1 cellular context compared by ENCODE assay signal in the genomic region with DNA sequence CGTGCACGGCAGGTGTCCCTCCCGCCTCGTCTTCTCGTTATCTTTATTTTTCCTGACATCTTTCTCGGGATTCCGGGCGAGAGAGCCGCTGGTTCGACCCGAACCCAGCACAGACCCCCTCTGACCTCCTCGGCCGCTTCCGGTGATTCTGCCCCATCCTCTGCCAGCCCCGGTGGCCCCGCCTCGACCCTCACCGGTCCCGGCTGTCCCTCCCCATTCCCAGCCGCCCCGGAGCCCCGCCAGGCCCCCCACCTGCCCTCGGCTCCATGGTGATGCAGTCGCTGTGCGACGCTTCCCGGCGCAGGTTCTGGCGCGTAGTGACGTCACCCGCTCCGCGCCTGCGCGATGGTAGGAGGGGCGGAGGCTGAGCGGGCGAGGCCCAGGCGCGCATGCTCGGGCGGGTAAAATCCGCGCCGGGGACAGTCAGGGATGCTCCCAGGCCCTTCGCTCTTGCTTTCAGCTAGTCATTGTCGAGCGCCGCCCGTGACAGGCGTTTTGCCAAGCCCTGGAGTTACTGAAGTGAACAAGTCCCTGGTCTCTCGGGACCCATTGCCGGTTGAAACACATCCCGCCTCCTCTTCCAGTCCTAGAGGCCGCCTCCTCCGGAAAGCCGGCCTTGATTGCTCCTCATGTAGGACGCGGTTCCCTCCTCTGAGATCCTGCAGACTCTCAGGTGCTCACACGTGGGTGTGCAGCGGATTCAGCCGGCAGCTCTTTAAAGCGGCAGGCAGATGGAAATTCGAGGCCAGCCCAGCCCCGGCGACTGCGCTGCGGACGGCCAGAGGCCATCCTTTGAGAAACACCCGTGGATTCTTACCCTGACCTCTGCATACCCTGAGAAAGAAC.
A peak's percentile ranks its signal among the peaks of the same experiment; 100 is the strongest.
TF ChIP-seq lines count a peak whose summit lies in the region.

MTHFSD (minus strand) TSS at position 319 of the 846 bp plus-strand sequence; CDS start at position 268, 51 bp downstream.

TF ChIP-seq in K562, 482 proteins besides CTCF, POLR2A, EP300 and RAD21 (continued from another document and continues in another):
- TF ChIP-seq HOMEZ (CRISPR knock-in tag; IDR thresholded peaks at IDR 0.05) (no peak), MBD1 (CRISPR knock-in tag; IDR thresholded peaks at IDR 0.05) (no peak), ZNF146 (CRISPR knock-in tag; IDR thresholded peaks at IDR 0.05; ENCODE audit: unreplicated experiment) (no peak), SMARCA5 (IDR thresholded peaks at IDR 0.05) (peak; percentile 94), ZBTB8A (IDR thresholded peaks at IDR 0.05; ENCODE audit: partially characterized antibody) (no peak), CGGBP1 (CRISPR knock-in tag; IDR thresholded peaks at IDR 0.05) (0 out of 2 replicates have a peak, but pooled peaks have one; percentile 22), ZNF140 (CRISPR knock-in tag; IDR thresholded peaks at IDR 0.05) (no peak), PYGO2 (tag; IDR thresholded peaks at IDR 0.05) (no peak), ZNF282 (CRISPR knock-in tag; IDR thresholded peaks at IDR 0.05) (no peak), SIRT6 (IDR thresholded peaks at IDR 0.05; ENCODE audit: low read depth, low read length) (no peak), PTRF (tag; IDR thresholded peaks at IDR 0.05) (no peak), RFX5 (IDR thresholded peaks at IDR 0.05; ENCODE audit: low read depth, low read length) (peak; percentile 63; the same call in 1 of the 2 replicates), FOXP1 (CRISPR knock-in tag; IDR thresholded peaks at IDR 0.05) (no peak), ETV6 (IDR thresholded peaks at IDR 0.05; ENCODE audit: borderline replicate concordance in 1 of 2, low read depth in 2 of 2, low read length in 1 of 2) (no peak), ETV6 (CRISPR knock-in tag; IDR thresholded peaks at IDR 0.05; ENCODE audit: borderline replicate concordance) (no peak), MAFK (IDR thresholded peaks at IDR 0.05; ENCODE audit: low read length) (no peak), JUN (IDR thresholded peaks at IDR 0.05; ENCODE audit: borderline replicate concordance, low read depth, low read length) (peak; percentile 72; the same call in 1 of the 2 replicates), JUN (CRISPR knock-in tag; IDR thresholded peaks at IDR 0.05; ENCODE audit: borderline replicate concordance) (no peak), ZNF444 (CRISPR knock-in tag; IDR thresholded peaks at IDR 0.05) (no peak), ZNF316 (IDR thresholded peaks at IDR 0.05) (no peak), MAFG (tag; conservative IDR thresholded peaks at IDR 0.05) (no peak), ZNF76 (CRISPR knock-in tag; IDR thresholded peaks at IDR 0.05; ENCODE audit: borderline replicate concordance) (no peak), MYBL2 (IDR thresholded peaks at IDR 0.05; ENCODE audit: low read depth) (no peak), MYBL2 (CRISPR knock-in tag; IDR thresholded peaks at IDR 0.05; ENCODE audit: borderline replicate concordance) (no peak), ZNF507 (tag; conservative IDR thresholded peaks at IDR 0.05) (no peak), TGIF2 (CRISPR knock-in tag; IDR thresholded peaks at IDR 0.05) (no peak), CBX3 (IDR thresholded peaks at IDR 0.05; ENCODE audit: borderline replicate concordance in 1 of 2, low read length in 2 of 2) (peak in 1 of 2 experiments; percentile 62; a peak in 1 of 3 replicates), CBX5 (IDR thresholded peaks at IDR 0.05; ENCODE audit: borderline replicate concordance, low read depth) (no peak), ZEB2 (IDR thresholded peaks at IDR 0.05) (no peak), ZNF644 (tag; IDR thresholded peaks at IDR 0.05; ENCODE audit: low read depth) (no peak), THRAP3 (IDR thresholded peaks at IDR 0.05; ENCODE audit: borderline replicate concordance) (no peak), POLR2AphosphoS5 (IDR thresholded peaks at IDR 0.05; ENCODE audit: control insufficient read depth, insufficient read depth, low read depth, low read length) (peak; percentile 68), RBM15 (IDR thresholded peaks at IDR 0.05; ENCODE audit: insufficient read depth, low read length) (no peak), FOXK1 (CRISPR knock-in tag; IDR thresholded peaks at IDR 0.05; ENCODE audit: borderline replicate concordance) (no peak), SPI1 (IDR thresholded peaks at IDR 0.05; ENCODE audit: borderline replicate concordance, low read depth, low read length) (no peak), ASH1L (IDR thresholded peaks at IDR 0.05; ENCODE audit: borderline replicate concordance, low read depth, partially characterized antibody) (no peak), NCOA6 (IDR thresholded peaks at IDR 0.05) (no peak), POLR2AphosphoS2 (IDR thresholded peaks at IDR 0.05; ENCODE audit: low read length) (peak; percentile 42; the same call in 1 of the 2 replicates), NONO (IDR thresholded peaks at IDR 0.05; ENCODE audit: low read depth in 2 of 2, low read length in 1 of 2) (no peak), FOXJ3 (CRISPR knock-in tag; IDR thresholded peaks at IDR 0.05) (no peak), ZNF551 (CRISPR knock-in tag; IDR thresholded peaks at IDR 0.05) (no peak), SMARCE1 (IDR thresholded peaks at IDR 0.05) (no peak), TAF15 (IDR thresholded peaks at IDR 0.05; ENCODE audit: low read depth, low read length) (no peak), ZBTB1 (CRISPR knock-in tag; IDR thresholded peaks at IDR 0.05; ENCODE audit: borderline replicate concordance, low read depth) (no peak), CEBPB (tag; IDR thresholded peaks at IDR 0.05) (no peak), ZNF75A (CRISPR knock-in tag; IDR thresholded peaks at IDR 0.05) (no peak), ETS1 (conservative IDR thresholded peaks at IDR 0.05; ENCODE audit: control insufficient read depth, low read depth, low read length) (no peak), KLF6 (CRISPR knock-in tag; IDR thresholded peaks at IDR 0.05; ENCODE audit: borderline replicate concordance) (no peak), DNMT1 (IDR thresholded peaks at IDR 0.05) (no peak), BRD4 (IDR thresholded peaks at IDR 0.05) (0 out of 2 replicates have a peak, but pooled peaks have one; percentile 24), PCBP1 (IDR thresholded peaks at IDR 0.05; ENCODE audit: low read depth, low read length, poor library complexity, severe bottlenecking) (no peak), ZNF436 (CRISPR knock-in tag; IDR thresholded peaks at IDR 0.05) (peak; percentile 97), ZNF696 (CRISPR knock-in tag; conservative IDR thresholded peaks at IDR 0.05) (no peak), ZNF232 (CRISPR knock-in tag; IDR thresholded peaks at IDR 0.05) (no peak), ZNF431 (CRISPR knock-in tag; IDR thresholded peaks at IDR 0.05) (no peak; the same call in 1 of the 2 replicates), CREB1 (IDR thresholded peaks at IDR 0.05) (peak; percentile 99), CREB1 (CRISPR knock-in tag; IDR thresholded peaks at IDR 0.05) (peak; percentile 100), BCOR (IDR thresholded peaks at IDR 0.05) (peak; percentile 96), LARP7 (IDR thresholded peaks at IDR 0.05) (no peak), ZNF57 (CRISPR knock-in tag; IDR thresholded peaks at IDR 0.05) (no peak)
- TF ChIP-seq, protein P1, sequence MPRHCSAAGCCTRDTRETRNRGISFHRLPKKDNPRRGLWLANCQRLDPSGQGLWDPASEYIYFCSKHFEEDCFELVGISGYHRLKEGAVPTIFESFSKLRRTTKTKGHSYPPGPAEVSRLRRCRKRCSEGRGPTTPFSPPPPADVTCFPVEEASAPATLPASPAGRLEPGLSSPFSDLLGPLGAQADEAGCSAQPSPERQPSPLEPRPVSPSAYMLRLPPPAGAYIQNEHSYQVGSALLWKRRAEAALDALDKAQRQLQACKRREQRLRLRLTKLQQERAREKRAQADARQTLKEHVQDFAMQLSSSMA (CRISPR knock-in tag; IDR thresholded peaks at IDR 0.05): no peak
- TF ChIP-seq, protein P2, sequence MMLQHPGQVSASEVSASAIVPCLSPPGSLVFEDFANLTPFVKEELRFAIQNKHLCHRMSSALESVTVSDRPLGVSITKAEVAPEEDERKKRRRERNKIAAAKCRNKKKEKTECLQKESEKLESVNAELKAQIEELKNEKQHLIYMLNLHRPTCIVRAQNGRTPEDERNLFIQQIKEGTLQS (IDR thresholded peaks at IDR 0.05): peak; percentile 98
- TF ChIP-seq, protein P2 (CRISPR knock-in tag; conservative IDR thresholded peaks at IDR 0.05): no peak
- TF ChIP-seq, protein P3, sequence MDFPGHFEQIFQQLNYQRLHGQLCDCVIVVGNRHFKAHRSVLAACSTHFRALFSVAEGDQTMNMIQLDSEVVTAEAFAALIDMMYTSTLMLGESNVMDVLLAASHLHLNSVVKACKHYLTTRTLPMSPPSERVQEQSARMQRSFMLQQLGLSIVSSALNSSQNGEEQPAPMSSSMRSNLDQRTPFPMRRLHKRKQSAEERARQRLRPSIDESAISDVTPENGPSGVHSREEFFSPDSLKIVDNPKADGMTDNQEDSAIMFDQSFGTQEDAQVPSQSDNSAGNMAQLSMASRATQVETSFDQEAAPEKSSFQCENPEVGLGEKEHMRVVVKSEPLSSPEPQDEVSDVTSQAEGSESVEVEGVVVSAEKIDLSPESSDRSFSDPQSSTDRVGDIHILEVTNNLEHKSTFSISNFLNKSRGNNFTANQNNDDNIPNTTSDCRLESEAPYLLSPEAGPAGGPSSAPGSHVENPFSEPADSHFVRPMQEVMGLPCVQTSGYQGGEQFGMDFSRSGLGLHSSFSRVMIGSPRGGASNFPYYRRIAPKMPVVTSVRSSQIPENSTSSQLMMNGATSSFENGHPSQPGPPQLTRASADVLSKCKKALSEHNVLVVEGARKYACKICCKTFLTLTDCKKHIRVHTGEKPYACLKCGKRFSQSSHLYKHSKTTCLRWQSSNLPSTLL (IDR thresholded peaks at IDR 0.05): no peak
- TF ChIP-seq, protein P4, sequence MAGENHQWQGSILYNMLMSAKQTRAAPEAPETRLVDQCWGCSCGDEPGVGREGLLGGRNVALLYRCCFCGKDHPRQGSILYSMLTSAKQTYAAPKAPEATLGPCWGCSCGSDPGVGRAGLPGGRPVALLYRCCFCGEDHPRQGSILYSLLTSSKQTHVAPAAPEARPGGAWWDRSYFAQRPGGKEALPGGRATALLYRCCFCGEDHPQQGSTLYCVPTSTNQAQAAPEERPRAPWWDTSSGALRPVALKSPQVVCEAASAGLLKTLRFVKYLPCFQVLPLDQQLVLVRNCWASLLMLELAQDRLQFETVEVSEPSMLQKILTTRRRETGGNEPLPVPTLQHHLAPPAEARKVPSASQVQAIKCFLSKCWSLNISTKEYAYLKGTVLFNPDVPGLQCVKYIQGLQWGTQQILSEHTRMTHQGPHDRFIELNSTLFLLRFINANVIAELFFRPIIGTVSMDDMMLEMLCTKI (IDR thresholded peaks at IDR 0.05; ENCODE audit: partially characterized antibody): no peak
- TF ChIP-seq, protein P5, sequence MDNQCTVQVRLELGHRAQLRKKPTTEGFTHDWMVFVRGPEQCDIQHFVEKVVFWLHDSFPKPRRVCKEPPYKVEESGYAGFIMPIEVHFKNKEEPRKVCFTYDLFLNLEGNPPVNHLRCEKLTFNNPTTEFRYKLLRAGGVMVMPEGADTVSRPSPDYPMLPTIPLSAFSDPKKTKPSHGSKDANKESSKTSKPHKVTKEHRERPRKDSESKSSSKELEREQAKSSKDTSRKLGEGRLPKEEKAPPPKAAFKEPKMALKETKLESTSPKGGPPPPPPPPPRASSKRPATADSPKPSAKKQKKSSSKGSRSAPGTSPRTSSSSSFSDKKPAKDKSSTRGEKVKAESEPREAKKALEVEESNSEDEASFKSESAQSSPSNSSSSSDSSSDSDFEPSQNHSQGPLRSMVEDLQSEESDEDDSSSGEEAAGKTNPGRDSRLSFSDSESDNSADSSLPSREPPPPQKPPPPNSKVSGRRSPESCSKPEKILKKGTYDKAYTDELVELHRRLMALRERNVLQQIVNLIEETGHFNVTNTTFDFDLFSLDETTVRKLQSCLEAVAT (IDR thresholded peaks at IDR 0.05): peak in 1 of 2 experiments; percentile 64; a peak in 1 of 4 replicates
